ENCODE assay signal across 13 cellular contexts in the genomic region with DNA sequence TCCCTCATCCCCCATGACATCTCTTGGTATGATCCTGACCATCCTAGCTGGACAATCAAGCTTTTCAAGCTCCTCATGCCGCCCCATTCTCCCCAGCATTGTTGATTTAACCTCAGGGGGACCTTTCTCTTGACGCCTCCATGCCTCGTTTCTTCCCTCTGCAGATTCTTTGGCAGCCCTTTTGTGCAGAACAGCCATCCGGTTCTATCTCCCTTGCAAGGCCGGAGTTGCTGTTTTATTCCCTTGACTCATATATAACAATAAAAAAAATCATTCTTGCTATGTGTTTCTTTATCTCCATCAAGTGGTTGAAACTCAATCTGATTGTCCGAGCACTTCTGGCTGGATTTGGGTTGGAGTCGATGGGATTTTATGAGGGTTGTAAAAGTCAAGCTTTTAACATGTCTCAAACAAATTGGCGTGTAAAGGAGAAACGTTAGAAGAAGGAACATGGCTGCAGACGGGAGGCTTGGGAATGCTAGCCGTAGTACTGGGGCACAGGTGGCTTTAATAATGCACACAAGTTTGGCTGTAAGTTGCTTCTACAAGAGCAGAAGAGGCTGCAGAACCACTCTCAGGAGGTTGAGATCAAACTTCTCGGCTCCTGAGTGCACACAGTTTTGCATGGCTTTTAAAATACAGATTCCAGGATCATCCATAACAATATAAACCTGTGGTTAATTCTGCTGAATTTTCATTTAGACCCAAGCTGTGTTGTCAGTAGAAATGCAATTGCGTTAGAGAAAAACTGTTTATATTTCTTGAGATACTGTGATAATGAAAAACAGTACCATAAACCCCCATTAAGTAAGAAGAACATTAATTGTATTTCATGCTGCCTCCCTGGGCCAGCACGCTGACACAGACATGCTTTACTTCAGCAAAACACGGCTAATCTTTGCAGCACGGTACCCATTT. TPM values are rescaled to one million over a fixed set of nuclear protein-coding genes. Genes with fewer than 3 reads are reported as not detected.
DNase-seq lines count a peak whose midpoint lies in the region; ATAC-seq, FAIRE-seq and TF ChIP-seq lines count a peak whose summit lies in the region.
"Had no signal": no experiment of that assay in that cellular context is flagged by ENCODE, and none has a peak within 500 bp of the region (broad histone marks: within the 10 kb centered on the region; RNA-seq: fewer than 3 reads in every experiment).

No MANE protein-coding gene starts in this region.

- H3K4me1 Mint-ChIP-seq in neural crest cell = peaks cover 59% of the 10 kb centered on the region

- peak; percentile 17 for DNase-seq in DMS79 treated with DMSO at 0.1 percent for 48 hours (lab: John Stamatoyannopoulos, UW)
- peak; percentile 75 for DNase-seq in HuH-7.5 (ENCODE audit: low spot score)
- peak; percentile 20 for DNase-seq in neural crest cell (ENCODE audit: low read depth, low spot score)
- DNase-seq in epidermal melanocyte (ENCODE audit: insufficient read length, low spot score) = no peak
- no peak for DNase-seq in amniotic stem cell (lab: John Stamatoyannopoulos, UW)
- DNase-seq in activated effector memory CD4-positive, alpha-beta T cell treated with anti-CD3 and anti-CD28 coated beads, Interleukin-2, amount 50 U/mL, for 16 hours = no peak
- DNase-seq: activated naive CD4-positive, alpha-beta T cell; colonic mucosa; left ventricle myocardium superior; stimulated activated CD4-positive, alpha-beta T cell treated with anti-CD3 and anti-CD28 coated beads, Interleukin-4, amount 100 ng/mL, for 1 hour had no signal

- H3K27me3 Mint-ChIP-seq in neural crest cell (ENCODE audit: low read depth) = peaks cover 14% of the 10 kb centered on the region

- ATAC-seq in HG02884 (IDR thresholded peaks at IDR 0.05; ENCODE audit: unreplicated experiment) = no peak

- no peaks in the 10 kb centered on the region for H3K36me3 Mint-ChIP-seq in neural crest cell (ENCODE audit: low read depth)

- H3K27ac Mint-ChIP-seq in neural crest cell (ENCODE audit: unreplicated experiment) = no peak overlapping the region

- no peaks in the 10 kb centered on the region for H3K9me3 Mint-ChIP-seq in neural crest cell

- peak; percentile 95 for FAIRE-seq in endometrium (lab: Jason Lieb, UNC)
- FAIRE-seq: RCC 7860 had no signal

- H3K4me3 Mint-ChIP-seq in neural crest cell = peak overlapping the region; percentile 69

- TF ChIP-seq CTCF in neural crest cell (conservative IDR thresholded peaks at IDR 0.05) = no peak

RNA-seq across cellular contexts. Expression of gene SULF2, which starts 4.1 kb away (rescaled TPM):
- 18.5 and 22.9 TPM in 2 replicates for total RNA-seq in neural crest cell

Comparison
In these comparisons a context has a peak if more than half of its experiments do, and no peak if none do; other contexts are left out.
1. DNase-seq: peak in DMS79 treated with DMSO at 0.1 percent for 48 hours (single experiment), HuH-7.5 (single experiment) and neural crest cell (single experiment); none in epidermal melanocyte (single experiment), amniotic stem cell (single experiment) and activated effector memory CD4-positive, alpha-beta T cell treated with anti-CD3 and anti-CD28 coated beads, Interleukin-2, amount 50 U/mL, for 16 hours (single experiment).